ENCODE assay signal across 13 cellular contexts in the genomic region with DNA sequence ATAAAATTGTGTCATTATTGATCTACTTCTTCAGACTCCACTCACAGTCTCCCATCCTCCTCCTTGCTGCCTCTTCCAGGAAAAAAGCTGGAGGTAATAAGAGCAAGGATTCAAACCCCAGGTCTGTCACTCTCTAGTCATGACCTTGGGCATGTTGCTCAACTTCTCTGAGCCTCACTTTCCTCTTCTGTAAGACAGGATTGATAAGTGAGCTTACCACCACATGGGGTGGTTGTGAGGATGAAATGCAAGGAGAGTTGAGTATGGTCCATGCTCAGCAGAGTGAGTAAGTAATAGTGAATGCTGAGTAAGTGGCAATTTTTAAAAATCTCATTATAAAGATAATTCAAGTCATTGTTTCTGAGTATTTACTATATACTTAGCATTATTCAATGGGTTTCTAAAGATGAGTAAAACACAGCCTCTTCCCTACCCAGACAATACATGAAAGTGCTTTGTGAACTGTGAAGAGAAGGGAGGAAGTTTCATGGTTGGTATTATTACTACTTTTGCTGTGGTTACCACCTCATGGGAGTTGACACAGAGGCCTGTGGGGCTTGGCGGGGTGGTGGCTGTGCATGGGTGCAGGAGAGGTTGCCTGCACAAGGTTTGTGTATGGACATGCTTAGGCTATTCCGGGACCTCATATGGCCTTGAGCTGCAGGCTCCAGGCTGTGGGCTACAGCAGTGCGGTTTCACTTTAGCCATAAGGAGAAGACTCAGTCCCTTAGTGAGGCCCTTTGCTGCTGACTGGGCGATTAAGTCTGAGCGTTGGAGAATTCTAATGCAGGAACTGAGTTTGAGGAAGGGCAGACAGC. TPM values are rescaled to one million over a fixed set of nuclear protein-coding genes. Genes with fewer than 3 reads are reported as not detected.
DNase-seq lines count a peak whose midpoint lies in the region; ATAC-seq and TF ChIP-seq lines count a peak whose summit lies in the region.
"Had no signal": no experiment of that assay in that cellular context is flagged by ENCODE, and none has a peak within 500 bp of the region (broad histone marks: within the 10 kb centered on the region; RNA-seq: fewer than 3 reads in every experiment).

No MANE protein-coding gene starts in this region.

- H3K14ac ChIP-seq in IMR-90 (replicated peaks; ENCODE audit: low read depth, low read length), result no peak overlapping the region

- intact Hi-C loops in IMR-90 (cut with micrococcal nuclease), result no loop called here
- intact Hi-C loops in right cardiac atrium (cut with DNase I), result loop anchor here in 1 of 4 donors (10.0 kb wide), 1 partner anchor 361 kb away; no protein-coding TSS in a partner anchor

- H3K9me3 ChIP-seq in IMR-90 (ENCODE audit: control insufficient read depth, insufficient read depth, low read length) (no peaks in the 10 kb centered on the region), right cardiac atrium (ENCODE audit: control insufficient read depth, low read length) (no peaks in the 10 kb centered on the region)
- H3K9me3 ChIP-seq: SJSA1 had no signal

- H2BK15ac ChIP-seq in IMR-90 (ENCODE audit: low read depth, low read length), result no peak overlapping the region

- TF ChIP-seq RAD21 in IMR-90 (IDR thresholded peaks at IDR 0.05; ENCODE audit: low read length), result no peak

- CTCF ChIA-PET in GM10248 (lab: Yijun Ruan, JAX), result no interaction called here
- CTCF ChIA-PET in IMR-90 (lab: Yijun Ruan, JAX), result no interaction called here

- no peak overlapping the region for H2BK20ac ChIP-seq in IMR-90 (ENCODE audit: low read depth, low read length)

- H2AK5ac ChIP-seq in IMR-90 (ENCODE audit: low read depth, low read length), result no peak overlapping the region

- no peak overlapping the region for H3K18ac ChIP-seq in IMR-90 (ENCODE audit: low read depth, low read length)

- TF ChIP-seq CTCF in GM10248 (IDR thresholded peaks at IDR 0.05; ENCODE audit: control extremely low read depth, extremely low read depth, low read depth, missing control alignments) (no peak), IMR-90 (conservative IDR thresholded peaks at IDR 0.05; ENCODE audit: low read depth, low read length) (no peak), HFFc6 (IDR thresholded peaks at IDR 0.05) (no peak)

- in situ Hi-C loops in IMR-90 (cut with MboI; ENCODE audit: low sequenced_read_pairs), result no loop called here

- no peak overlapping the region for H3K23ac ChIP-seq in IMR-90 (ENCODE audit: low read depth, low read length)

- no peak overlapping the region for H3K4me2 ChIP-seq in IMR-90 (ENCODE audit: low read depth, low read length)

- no peaks in the 10 kb centered on the region for H3K4me1 Mint-ChIP-seq in HFFc6 (ENCODE audit: low read depth)

- H3K4me3 Mint-ChIP-seq in HFFc6, result no peak overlapping the region
- H3K4me3 Mint-ChIP-seq: activated CD8-positive, alpha-beta T cell treated with anti-CD3 and anti-CD28 coated beads, Interleukin-2, amount 10 ng/mL, durations not matched to agents 7 days and 5 days had no signal

- WGBS in IMR-90 (ENCODE audit: extremely low coverage in 2 of 2, insufficient read length in 1 of 2), 2 experiments, result no CpG with 5 or more reads among the region's 5 CpGs
- WGBS in right cardiac atrium, result 78% methylated on average over 5 of the region's 5 CpGs

- H3K36me3 ChIP-seq in IMR-90 (ENCODE audit: control insufficient read depth, insufficient read depth, low read length), result no peaks in the 10 kb centered on the region
- H3K36me3 ChIP-seq: SJSA1 had no signal

- TF ChIP-seq POLR2A in IMR-90 (IDR thresholded peaks at IDR 0.05; ENCODE audit: low read depth, low read length), result no peak

- H2AFZ ChIP-seq in IMR-90 (replicated peaks; ENCODE audit: low read length, poor library complexity), result no peak overlapping the region
- H2AFZ ChIP-seq: parathyroid adenoma had no signal

- BruUV-seq in IMR-90 (replicated peaks; lab: Mats Ljungman, UMichigan), result no TSS peak

- H3K9ac ChIP-seq in IMR-90 (ENCODE audit: low read depth, low read length), result no peak overlapping the region
- H3K9ac ChIP-seq: parathyroid adenoma had no signal

- H3K4me1 ChIP-seq in IMR-90 (ENCODE audit: control insufficient read depth, insufficient read depth, low read length), result no peaks in the 10 kb centered on the region
- H3K4me1 ChIP-seq in right cardiac atrium (ENCODE audit: control insufficient read depth, insufficient read depth, low read length), result no peaks in the 10 kb centered on the region
- H3K4me1 ChIP-seq: parathyroid adenoma, SJSA1 had no signal

- H4K5ac ChIP-seq in IMR-90 (ENCODE audit: low read depth, low read length), result no peak overlapping the region

- no peak overlapping the region for H4K8ac ChIP-seq in IMR-90 (ENCODE audit: low read depth in 2 of 2, low read length in 2 of 2)

- no peak overlapping the region for H3K4ac ChIP-seq in IMR-90 (ENCODE audit: low read depth, low read length)

- dilution Hi-C loops in IMR-90 (cut with HindIII; ENCODE audit: low sequenced_read_pairs, unreplicated experiment), result no loop called here

- no peaks in the 10 kb centered on the region for H3K9me1 ChIP-seq in IMR-90 (ENCODE audit: insufficient read depth, low read length)

- ATAC-seq in GM21390 (IDR thresholded peaks at IDR 0.05; ENCODE audit: unreplicated experiment), result peak; percentile 80
- ATAC-seq in IMR-90 (ENCODE audit: low read depth), result no peak
- ATAC-seq in right cardiac atrium, result peak; percentile 44 to 52
- ATAC-seq in GM19395 (IDR thresholded peaks at IDR 0.05; ENCODE audit: unreplicated experiment), result no peak
- no peak for ATAC-seq in HG02973 (IDR thresholded peaks at IDR 0.05; ENCODE audit: unreplicated experiment)
- ATAC-seq: activated CD8-positive, alpha-beta T cell treated with anti-CD3 and anti-CD28 coated beads, Interleukin-2, amount 10 ng/mL, durations not matched to agents 7 days and 5 days had no signal

- peak; percentile 27 for DNase-seq in GM10248 (ENCODE audit: extremely low spot score)
- no peak for DNase-seq in IMR-90
- DNase-seq in right cardiac atrium, result no peak
- no peak for DNase-seq in HFFc6
- DNase-seq in HUDEP-2 (lab: John Stamatoyannopoulos, UW; ENCODE audit: unreplicated experiment in 76 of 76), result no peak
- DNase-seq: activated CD8-positive, alpha-beta T cell treated with anti-CD3 and anti-CD28 coated beads, Interleukin-2, amount 10 ng/mL, durations not matched to agents 7 days and 5 days; kidney; NCI-H2081 had no signal

- no peak overlapping the region for H2BK5ac ChIP-seq in IMR-90 (ENCODE audit: low read depth, low read length, poor library complexity, severe bottlenecking)

- no peak overlapping the region for H2BK120ac ChIP-seq in IMR-90 (ENCODE audit: low read depth, low read length)

- H3K4me3 ChIP-seq in IMR-90 (ENCODE audit: insufficient read depth, low read depth, low read length) (no peak overlapping the region), right cardiac atrium (ENCODE audit: low read length) (no peak overlapping the region)
- H3K4me3 ChIP-seq: SJSA1 had no signal

- H3K27ac ChIP-seq in IMR-90 (ENCODE audit: insufficient read depth, low read length) (no peak overlapping the region), right cardiac atrium (ENCODE audit: low read length) (no peak overlapping the region)
- H3K27ac ChIP-seq: parathyroid adenoma, SJSA1 had no signal

- H3K56ac ChIP-seq in IMR-90 (ENCODE audit: extremely low read depth, insufficient read depth, low read length), result no peak overlapping the region

- no peaks in the 10 kb centered on the region for H3K36me3 Mint-ChIP-seq in HFFc6 (ENCODE audit: low read depth)

- peak overlapping the region; percentile 5 for H2AK9ac ChIP-seq in IMR-90 (replicated peaks; ENCODE audit: low read depth, low read length, poor library complexity)

- H3K27me3 Mint-ChIP-seq in HFFc6 (ENCODE audit: insufficient read depth), result peaks cover 25% of the 10 kb centered on the region

- peaks cover 6% of the 10 kb centered on the region for H3K27me3 ChIP-seq in IMR-90 (ENCODE audit: control insufficient read depth, insufficient read depth, low read length)
- H3K27me3 ChIP-seq in right cardiac atrium (ENCODE audit: control insufficient read depth, insufficient read depth), result no peaks in the 10 kb centered on the region

- no peak overlapping the region for H3K27ac Mint-ChIP-seq in HFFc6
- H3K27ac Mint-ChIP-seq: activated CD8-positive, alpha-beta T cell treated with anti-CD3 and anti-CD28 coated beads, Interleukin-2, amount 10 ng/mL, durations not matched to agents 7 days and 5 days had no signal

- POLR2A ChIA-PET in GM10248 (lab: Yijun Ruan, JAX), result no interaction called here
- POLR2A ChIA-PET in IMR-90 (lab: Charles Lee; ENCODE audit: unreplicated experiment), result no interaction called here

- H3K79me1 ChIP-seq in IMR-90 (ENCODE audit: low read depth in 1 of 2, low read length in 2 of 2), result no peaks in the 10 kb centered on the region

- no peaks in the 10 kb centered on the region for H3K9me3 Mint-ChIP-seq in HFFc6

- H4K20me1 ChIP-seq in IMR-90 (ENCODE audit: insufficient read depth, low read length), result no peaks in the 10 kb centered on the region

- no peak overlapping the region for H4K91ac ChIP-seq in IMR-90 (ENCODE audit: insufficient read depth, low read depth, low read length)

TF ChIP-seq in IMR-90, 13 proteins besides CTCF, POLR2A, EP300 and RAD21:
- TF ChIP-seq RCOR1 (IDR thresholded peaks at IDR 0.05; ENCODE audit: insufficient replicate concordance, low read length), result no peak
- TF ChIP-seq CEBPB (IDR thresholded peaks at IDR 0.05; ENCODE audit: low read depth, low read length), result no peak
- no peak for TF ChIP-seq NFE2L2 (IDR thresholded peaks at IDR 0.05; ENCODE audit: low read depth, low read length)
- TF ChIP-seq, protein P1, sequence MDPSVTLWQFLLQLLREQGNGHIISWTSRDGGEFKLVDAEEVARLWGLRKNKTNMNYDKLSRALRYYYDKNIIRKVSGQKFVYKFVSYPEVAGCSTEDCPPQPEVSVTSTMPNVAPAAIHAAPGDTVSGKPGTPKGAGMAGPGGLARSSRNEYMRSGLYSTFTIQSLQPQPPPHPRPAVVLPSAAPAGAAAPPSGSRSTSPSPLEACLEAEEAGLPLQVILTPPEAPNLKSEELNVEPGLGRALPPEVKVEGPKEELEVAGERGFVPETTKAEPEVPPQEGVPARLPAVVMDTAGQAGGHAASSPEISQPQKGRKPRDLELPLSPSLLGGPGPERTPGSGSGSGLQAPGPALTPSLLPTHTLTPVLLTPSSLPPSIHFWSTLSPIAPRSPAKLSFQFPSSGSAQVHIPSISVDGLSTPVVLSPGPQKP (IDR thresholded peaks at IDR 0.05; ENCODE audit: borderline replicate concordance, low read depth, low read length), result no peak
- no peak for TF ChIP-seq SMC3 (IDR thresholded peaks at IDR 0.05; ENCODE audit: low read depth, low read length)
- no peak for TF ChIP-seq MAFK (IDR thresholded peaks at IDR 0.05; ENCODE audit: low read depth, low read length)
- no peak for TF ChIP-seq MAZ (IDR thresholded peaks at IDR 0.05; ENCODE audit: borderline replicate concordance, low read depth, low read length)

RNA-seq across cellular contexts. Expression of a gene that starts 30.0 kb away (rescaled TPM):
- total RNA-seq in IMR-90 (2012; rRNA removed) (not detected in 2 replicates), right cardiac atrium (not detected)
- polyA plus RNA-seq in IMR-90 (2012; rRNA removed) (not detected in 2 replicates), right cardiac atrium (0.02 TPM)
- not detected in 2 replicates for polyA plus RNA-seq in IMR-90 (2012; cell fraction: cytosol; rRNA removed)
- not detected in 2 replicates for polyA plus RNA-seq in IMR-90 (2012; cell fraction: nucleus; rRNA removed; ENCODE audit: low replicate concordance)
- total RNA-seq in HFFc6 (2021; fragmentation: NEBNext Ultra II Directional; extraction: Animal tissue kit (Norgen Biotek cat#: 25700)), result under 1 TPM in 1 of 6 experiments, not detected in 5; 0.05 TPM
- total RNA-seq: activated CD8-positive, alpha-beta T cell treated with anti-CD3 and anti-CD28 coated beads, Interleukin-2, amount 10 ng/mL, durations not matched to agents 7 days and 5 days had no signal

Comparison
In these comparisons a context has a peak if more than half of its experiments do, and no peak if none do; other contexts are left out.
1. ATAC-seq: peak in GM21390 (single experiment) and right cardiac atrium (2 of 2); none in IMR-90 (single experiment), GM19395 (single experiment) and HG02973 (single experiment).